12 cellular contexts compared by ENCODE assay signal in genomic region chr17:6456914-6457687, GRCh38. TPM values are rescaled to one million over a fixed set of nuclear protein-coding genes. Genes with fewer than 3 reads are reported as not detected.
DNase-seq lines count a peak whose midpoint lies in the region; ATAC-seq and TF ChIP-seq lines count a peak whose summit lies in the region.
"Had no signal": no experiment of that assay in that cellular context is flagged by ENCODE, and none has a peak within 500 bp of the region (broad histone marks: within the 10 kb centered on the region; RNA-seq: fewer than 3 reads in every experiment).

No MANE protein-coding gene starts in this region.

- H3F3A ChIP-seq in SK-N-SH (replicated peaks; ENCODE audit: insufficient read depth), result no peaks in the 10 kb centered on the region

- H3K27ac ChIP-seq in HCT116 (ENCODE audit: low read depth, low read length) (peak overlapping the region; percentile 29; the same call in 1 of the 2 replicates), SK-N-SH (ENCODE audit: low read depth in 2 of 2, low read length in 1 of 2) (no peak overlapping the region)
- H3K27ac ChIP-seq: testis had no signal

- H3K9ac ChIP-seq in HCT116 (ENCODE audit: low read length) (peak overlapping the region; percentile 1; the same call in 1 of the 2 replicates), SK-N-SH (no peak overlapping the region), skeletal muscle satellite cell (ENCODE audit: low read depth, low read length) (no peak overlapping the region)

- ATAC-seq in HCT116 (peak; percentile 71), GM18517 (IDR thresholded peaks at IDR 0.05; ENCODE audit: unreplicated experiment) (no peak)

- H3K9me3 ChIP-seq in HCT116 (ENCODE audit: control insufficient read depth in 1 of 2, insufficient read depth in 1 of 2, low read depth in 1 of 2, low read length in 2 of 2) (no peaks in the 10 kb centered on the region), SK-N-SH (no peaks in the 10 kb centered on the region), skeletal muscle satellite cell (replicated peaks; ENCODE audit: low read length) (no peaks in the 10 kb centered on the region)
- H3K9me3 ChIP-seq: testis had no signal

- POLR2A ChIA-PET in HCT116 (lab: Charles Lee) (interaction anchor here (0.5 to 1.1 kb wide), 2 partner anchors 13 to 1106 kb away, joined by 3 to 5 read pairs; partner anchors contain the start of gene PIMREG), SK-N-SH (lab: Yijun Ruan, JAX) (no interaction called here), GM10248 (lab: Yijun Ruan, JAX) (no interaction called here)

- RAD21 ChIA-PET in HCT116 (lab: Charles Lee; ENCODE audit: low non-redundant PET in 1 of 2, low total read pairs in 2 of 2, uncharacterized antibody in 2 of 2, unreplicated experiment in 2 of 2), result interaction anchor here in 1 of 2 experiments (0.5 to 0.6 kb wide), 2 partner anchors 16 to 95 kb away, joined by 3 read pairs; no protein-coding TSS in a partner anchor

- no peaks in the 10 kb centered on the region for H3K36me3 ChIP-seq in HCT116 (ENCODE audit: control insufficient read depth in 1 of 2, insufficient read depth in 2 of 2, low read length in 2 of 2)
- no peaks in the 10 kb centered on the region for H3K36me3 ChIP-seq in SK-N-SH (replicated peaks in 1 of 2; ENCODE audit: control insufficient read depth in 1 of 2, insufficient read depth in 2 of 2, low read length in 1 of 2)
- no peaks in the 10 kb centered on the region for H3K36me3 ChIP-seq in skeletal muscle satellite cell (ENCODE audit: insufficient read depth, low read length)

- BruUV-seq in HCT116 (replicated peaks; lab: Mats Ljungman, UMichigan), result no TSS peak

- no peak for TF ChIP-seq POLR2A in HCT116 (IDR thresholded peaks at IDR 0.05; ENCODE audit: borderline replicate concordance, extremely low read depth, insufficient read depth, insufficient read length)

- no peaks in the 10 kb centered on the region for H3K27me3 ChIP-seq in HCT116 (ENCODE audit: insufficient read depth, low read length)
- no peaks in the 10 kb centered on the region for H3K27me3 ChIP-seq in SK-N-SH (ENCODE audit: insufficient read depth)
- H3K27me3 ChIP-seq in skeletal muscle satellite cell (ENCODE audit: control insufficient read depth, insufficient read depth, low read length), result no peaks in the 10 kb centered on the region
- H3K27me3 ChIP-seq: testis had no signal

- H3K9me2 ChIP-seq in HCT116 (ENCODE audit: insufficient read depth), result no peaks in the 10 kb centered on the region
- H3K9me2 ChIP-seq in SK-N-SH, result no peaks in the 10 kb centered on the region

- H3K4me1 ChIP-seq in HCT116 (ENCODE audit: control insufficient read depth in 1 of 2, insufficient read depth in 2 of 2, low read length in 2 of 2) (peaks cover 5 to 21% of the 10 kb centered on the region in 2 experiments), SK-N-SH (ENCODE audit: control insufficient read depth in 1 of 2, insufficient read depth in 2 of 2, low read depth in 1 of 2, low read length in 1 of 2) (peaks cover 3 to 17% of the 10 kb centered on the region in 2 experiments; a peak in 2 of 4 replicates), skeletal muscle satellite cell (ENCODE audit: control insufficient read depth, insufficient read depth, low read length) (peaks cover 8% of the 10 kb centered on the region)
- H3K4me1 ChIP-seq: testis had no signal

- WGBS in SK-N-SH (ENCODE audit: low lambda C conversion rate), result 71% methylated on average over 14 of the region's 14 CpGs

- TF ChIP-seq CTCF in HCT116 (IDR thresholded peaks at IDR 0.05 in 2 of 3, conservative IDR thresholded peaks at IDR 0.05 in 1 of 3; ENCODE audit: borderline replicate concordance in 1 of 3, insufficient read depth in 1 of 3, low read depth in 2 of 3, low read length in 2 of 3) (no peak), SK-N-SH (IDR thresholded peaks at IDR 0.05) (no peak), GM10248 (IDR thresholded peaks at IDR 0.05; ENCODE audit: control extremely low read depth, extremely low read depth, low read depth, missing control alignments) (no peak)

- H3K4me2 ChIP-seq in HCT116 (ENCODE audit: low read length) (peak overlapping the region; percentile 49), SK-N-SH (0 out of 2 replicates have a peak overlapping the region, but pooled peaks have one; percentile 34), skeletal muscle satellite cell (ENCODE audit: low read length) (peak overlapping the region; percentile 35)

- intact Hi-C loops in HCT116 (cut with micrococcal nuclease), result no loop called here

- no peak overlapping the region for H3K4me3 ChIP-seq in HCT116 (replicated peaks in 1 of 2; ENCODE audit: low read depth in 1 of 2, low read length in 2 of 2)
- no peak overlapping the region for H3K4me3 ChIP-seq in SK-N-SH (ENCODE audit: low read depth in 2 of 2, low read length in 1 of 2)
- H3K4me3 ChIP-seq in skeletal muscle satellite cell (ENCODE audit: low read length), result no peak overlapping the region
- H3K4me3 ChIP-seq: testis had no signal

- no peaks in the 10 kb centered on the region for H4K20me1 ChIP-seq in HCT116 (ENCODE audit: insufficient read depth)
- H4K20me1 ChIP-seq in SK-N-SH (ENCODE audit: insufficient read depth), result no peaks in the 10 kb centered on the region

- no peak for TF ChIP-seq RAD21 in HCT116 (IDR thresholded peaks at IDR 0.05; ENCODE audit: low read depth)
- TF ChIP-seq RAD21 in SK-N-SH (IDR thresholded peaks at IDR 0.05; ENCODE audit: low read length), result no peak

- H2AFZ ChIP-seq in HCT116 (ENCODE audit: low read depth, low read length, poor library complexity, severe bottlenecking), result no peak overlapping the region
- no peak overlapping the region for H2AFZ ChIP-seq in SK-N-SH (ENCODE audit: low read depth)

- no peaks in the 10 kb centered on the region for H3K79me2 ChIP-seq in HCT116 (ENCODE audit: insufficient read depth, low read length)
- H3K79me2 ChIP-seq in SK-N-SH (ENCODE audit: insufficient read depth), result no peaks in the 10 kb centered on the region

- CTCF ChIA-PET in HCT116 (lab: Charles Lee), result no interaction called here
- CTCF ChIA-PET in SK-N-SH (lab: Yijun Ruan, JAX), result interaction anchor here (1.9 to 2.1 kb wide), 3 partner anchors 16 to 21 kb away, joined by 5 to 12 read pairs (median 9); no protein-coding TSS in a partner anchor
- CTCF ChIA-PET in GM10248 (lab: Yijun Ruan, JAX), result no interaction called here

- TF ChIP-seq EP300 in SK-N-SH (IDR thresholded peaks at IDR 0.05; ENCODE audit: borderline replicate concordance in 1 of 2, low read depth in 1 of 2, low read length in 1 of 2), result no peak

- DNase-seq in HCT116 (ENCODE audit: low read depth, low spot score), result no peak
- no peak for DNase-seq in SK-N-SH
- peak; percentile 49 for DNase-seq in glomerular visceral epithelial cell (ENCODE audit: extremely low spot score)
- DNase-seq in GM10248 (ENCODE audit: extremely low spot score), result no peak
- no peak for DNase-seq in stimulated activated CD4-positive, alpha-beta T cell treated with anti-CD3 and anti-CD28 coated beads, Interleukin-15, amount 100 ng/mL, for 24 hours
- DNase-seq in anterior cingulate cortex (lab: John Stamatoyannopoulos, UW), result no peak
- DNase-seq: testis had no signal

TF ChIP-seq in HCT116, 20 proteins besides CTCF, POLR2A, EP300 and RAD21:
- TF ChIP-seq YY1 (IDR thresholded peaks at IDR 0.05; ENCODE audit: extremely low read depth, insufficient replicate concordance, low read depth, low read length), result peak; percentile 29
- TF ChIP-seq JUND (IDR thresholded peaks at IDR 0.05), result no peak
- no peak for TF ChIP-seq SP1 (IDR thresholded peaks at IDR 0.05; ENCODE audit: low read depth)

TF ChIP-seq in SK-N-SH, 30 proteins besides CTCF, POLR2A, EP300 and RAD21:
- TF ChIP-seq GABPA (IDR thresholded peaks at IDR 0.05; ENCODE audit: low read depth) (no peak), FOSL2 (IDR thresholded peaks at IDR 0.05; ENCODE audit: borderline replicate concordance, low read depth) (peak; percentile 41; the same call in 1 of the 2 replicates)
TF ChIP-seq in SK-N-SH: peak in this region for 1.

RNA-seq across cellular contexts. Expression of gene PIMREG, which starts 12.8 kb away (rescaled TPM):
- total RNA-seq in HCT116 (2021; ENCODE audit: unreplicated experiment), result 57.0 TPM
- polyA plus RNA-seq in HCT116 (2012), result 32.4 and 49.8 TPM in 2 replicates
- 17.2 and 19.6 TPM in 2 replicates for polyA plus RNA-seq in SK-N-SH (2012; rRNA removed)
- polyA plus RNA-seq in SK-N-SH (2012; cell fraction: cytosol; rRNA removed), result 10.4 and 14.2 TPM in 2 replicates
- polyA plus RNA-seq in SK-N-SH (2012; cell fraction: nucleus; rRNA removed), result 15.5 and 18.9 TPM in 2 replicates
- total RNA-seq in skeletal muscle satellite cell (2012; rRNA removed), result 13.7 and 22.1 TPM in 2 replicates
- total RNA-seq: sciatic nerve had no signal

RNA-seq across cellular contexts. Expression of gene AIPL1, which starts 22.2 kb away (rescaled TPM):
- total RNA-seq in HCT116 (2021; ENCODE audit: unreplicated experiment), result not detected
- polyA plus RNA-seq in HCT116 (2012), result not detected in 2 replicates
- polyA plus RNA-seq in SK-N-SH (2012; rRNA removed), result not detected in 2 replicates
- not detected in 2 replicates for polyA plus RNA-seq in SK-N-SH (2012; cell fraction: cytosol; rRNA removed)
- not detected in 2 replicates for polyA plus RNA-seq in SK-N-SH (2012; cell fraction: nucleus; rRNA removed)
- total RNA-seq in skeletal muscle satellite cell (2012; rRNA removed), result not detected in 2 replicates
- total RNA-seq: activated CD8-positive, alpha-beta memory T cell treated with anti-CD3 and anti-CD28 coated beads for 36 hours; epithelial cell of proximal tubule; sciatic nerve had no signal

Comparison
In these comparisons a context has a peak if more than half of its experiments do, and no peak if none do; other contexts are left out.
1. Of the 11 proteins assayed by ChIP-seq in both SK-N-SH and HCT116: peak only in SK-N-SH: none; only in HCT116: YY1; in both: none; in neither: 10.